12 cellular contexts compared by ENCODE assay signal in genomic region chrX:13007519-13008188, GRCh38. TPM values are rescaled to one million over a fixed set of nuclear protein-coding genes. Genes with fewer than 3 reads are reported as not detected.
DNase-seq lines count a peak whose midpoint lies in the region; ATAC-seq and TF ChIP-seq lines count a peak whose summit lies in the region.
"Had no signal": no experiment of that assay in that cellular context is flagged by ENCODE, and none has a peak within 500 bp of the region (broad histone marks: within the 10 kb centered on the region; RNA-seq: fewer than 3 reads in every experiment).

No MANE protein-coding gene starts in this region.

- H3K27me3 ChIP-seq in mucosa of rectum (ENCODE audit: control insufficient read depth in 2 of 2, insufficient read depth in 2 of 2, low read length in 2 of 2) (no peaks in the 10 kb centered on the region), endodermal cell (ENCODE audit: control insufficient read depth, insufficient read depth, low read length, poor library complexity, severe bottlenecking) (no peaks in the 10 kb centered on the region)

- WGBS in endodermal cell (ENCODE audit: insufficient coverage in 1 of 2, insufficient read length in 1 of 2), 2 experiments = 97% methylated on average over 2 of the region's 2 CpGs; no CpG with 5 or more reads in 1 of the 2 experiments

- peak overlapping the region; percentile 31 to 39 for H3K27ac ChIP-seq in mucosa of rectum (ENCODE audit: low read depth in 2 of 2, low read length in 2 of 2)
- H3K27ac ChIP-seq in endodermal cell (ENCODE audit: low read depth, low read length) = no peak overlapping the region

- H3K4me1 Mint-ChIP-seq in activated T-helper 2 cell treated with anti-CD3 and anti-CD28 coated beads, Interferon-gamma antibody, Interleukin-2, Interleukin-4, amounts not matched to agents 10 μg/mL and 5 μg/mL and 100 μg/mL, durations not matched to agents 14 hours and 24 hours and 36 hours (ENCODE audit: low read depth) = peaks cover 54% of the 10 kb centered on the region
- H3K4me1 Mint-ChIP-seq in progenitor cell of endocrine pancreas (ENCODE audit: low read depth) = peaks cover 6% of the 10 kb centered on the region
- H3K4me1 Mint-ChIP-seq in endodermal cell = peaks cover 8% of the 10 kb centered on the region

- intact Hi-C loops in activated T-helper 2 cell treated with anti-CD3 and anti-CD28 coated beads, Interferon-gamma antibody, Interleukin-2, Interleukin-4, amounts not matched to agents 10 μg/mL and 5 μg/mL and 100 μg/mL, durations not matched to agents 14 hours and 24 hours and 36 hours (cut with micrococcal nuclease) = loop anchor here (10.0 kb wide), 1 partner anchor 367 kb away; no protein-coding TSS in a partner anchor

- no peaks in the 10 kb centered on the region for H3K36me3 Mint-ChIP-seq in activated T-helper 2 cell treated with anti-CD3 and anti-CD28 coated beads, Interferon-gamma antibody, Interleukin-2, Interleukin-4, amounts not matched to agents 10 μg/mL and 5 μg/mL and 100 μg/mL, durations not matched to agents 14 hours and 24 hours and 36 hours (ENCODE audit: low read depth)
- H3K36me3 Mint-ChIP-seq in progenitor cell of endocrine pancreas (ENCODE audit: insufficient read depth) (no peaks in the 10 kb centered on the region), endodermal cell (ENCODE audit: low read depth) (no peaks in the 10 kb centered on the region)

- no peaks in the 10 kb centered on the region for H3K36me3 ChIP-seq in mucosa of rectum (ENCODE audit: control insufficient read depth in 2 of 2, insufficient read depth in 2 of 2, low read length in 2 of 2)
- no peaks in the 10 kb centered on the region for H3K36me3 ChIP-seq in endodermal cell (ENCODE audit: control insufficient read depth, insufficient read depth, low read length)

- no peaks in the 10 kb centered on the region for H3K27me3 Mint-ChIP-seq in activated T-helper 2 cell treated with anti-CD3 and anti-CD28 coated beads, Interferon-gamma antibody, Interleukin-2, Interleukin-4, amounts not matched to agents 10 μg/mL and 5 μg/mL and 100 μg/mL, durations not matched to agents 14 hours and 24 hours and 36 hours (ENCODE audit: low read depth)
- H3K27me3 Mint-ChIP-seq in progenitor cell of endocrine pancreas = no peaks in the 10 kb centered on the region
- H3K27me3 Mint-ChIP-seq in endodermal cell (ENCODE audit: insufficient read depth) = no peaks in the 10 kb centered on the region

- TF ChIP-seq CTCF in progenitor cell of endocrine pancreas (IDR thresholded peaks at IDR 0.05; ENCODE audit: unreplicated experiment) (no peak), endodermal cell (conservative IDR thresholded peaks at IDR 0.05) (no peak)

- H3K4me1 ChIP-seq in mucosa of rectum (ENCODE audit: control insufficient read depth in 2 of 2, insufficient read depth in 2 of 2, low read length in 2 of 2) (peaks cover 12 to 15% of the 10 kb centered on the region in 2 donors), endodermal cell (ENCODE audit: control insufficient read depth, insufficient read depth, low read length) (no peaks in the 10 kb centered on the region)

- H3K9ac ChIP-seq in mucosa of rectum (ENCODE audit: low read depth in 1 of 2, low read length in 2 of 2) = no peak overlapping the region
- no peak overlapping the region for H3K9ac ChIP-seq in endodermal cell (ENCODE audit: extremely low read depth, low read length, poor library complexity, severe bottlenecking)

- ATAC-seq in HG02885 (IDR thresholded peaks at IDR 0.05; ENCODE audit: poor library complexity, unreplicated experiment) = peak; percentile 9

- DNase-seq in ELR (ENCODE audit: low read depth) (peak; percentile 9), SW480 (ENCODE audit: low spot score) (no peak), DMS153 treated with DMSO at 0.1 percent for 48 hours (lab: John Stamatoyannopoulos, UW; ENCODE audit: unreplicated experiment) (no peak), progenitor cell of endocrine pancreas (ENCODE audit: low spot score, unreplicated experiment) (no peak), endodermal cell (no peak)
- no peak for DNase-seq in activated T-helper 2 cell treated with anti-CD3 and anti-CD28 coated beads, Interferon-gamma antibody, Interleukin-2, Interleukin-4, amounts not matched to agents 10 μg/mL and 5 μg/mL and 100 μg/mL, durations not matched to agents 14 hours and 24 hours and 36 hours (ENCODE audit: low spot score)
- DNase-seq: activated CD8-positive, alpha-beta memory T cell treated with anti-CD3 and anti-CD28 coated beads, Interleukin-2, amount 50 U/mL, for 4 hours; NCI-H524 treated with DMSO at 0.1 percent for 48 hours had no signal

- H3K9me3 Mint-ChIP-seq in activated T-helper 2 cell treated with anti-CD3 and anti-CD28 coated beads, Interferon-gamma antibody, Interleukin-2, Interleukin-4, amounts not matched to agents 10 μg/mL and 5 μg/mL and 100 μg/mL, durations not matched to agents 14 hours and 24 hours and 36 hours = no peaks in the 10 kb centered on the region
- H3K9me3 Mint-ChIP-seq in progenitor cell of endocrine pancreas (ENCODE audit: low read depth) (peaks cover 8% of the 10 kb centered on the region), endodermal cell (peaks cover 48% of the 10 kb centered on the region)

- no peaks in the 10 kb centered on the region for H3K9me3 ChIP-seq in mucosa of rectum (ENCODE audit: control insufficient read depth in 2 of 2, low read length in 2 of 2)
- no peaks in the 10 kb centered on the region for H3K9me3 ChIP-seq in endodermal cell (ENCODE audit: control insufficient read depth, low read length)

- peak overlapping the region; percentile 63 for H3K27ac Mint-ChIP-seq in activated T-helper 2 cell treated with anti-CD3 and anti-CD28 coated beads, Interferon-gamma antibody, Interleukin-2, Interleukin-4, amounts not matched to agents 10 μg/mL and 5 μg/mL and 100 μg/mL, durations not matched to agents 14 hours and 24 hours and 36 hours
- H3K27ac Mint-ChIP-seq in progenitor cell of endocrine pancreas (no peak overlapping the region), endodermal cell (no peak overlapping the region)

- no peak overlapping the region for H3K4me3 ChIP-seq in mucosa of rectum (ENCODE audit: low read length in 2 of 2)
- no peak overlapping the region for H3K4me3 ChIP-seq in endodermal cell (ENCODE audit: low read length)

- H3K4me3 Mint-ChIP-seq in activated T-helper 2 cell treated with anti-CD3 and anti-CD28 coated beads, Interferon-gamma antibody, Interleukin-2, Interleukin-4, amounts not matched to agents 10 μg/mL and 5 μg/mL and 100 μg/mL, durations not matched to agents 14 hours and 24 hours and 36 hours (ENCODE audit: low read depth) = no peak overlapping the region
- H3K4me3 Mint-ChIP-seq in progenitor cell of endocrine pancreas (ENCODE audit: low read depth) = no peak overlapping the region
- no peak overlapping the region for H3K4me3 Mint-ChIP-seq in endodermal cell

RNA-seq across cellular contexts. Expression of gene TMSB4X, which starts 32.7 kb away (rescaled TPM):
- total RNA-seq in activated T-helper 2 cell treated with anti-CD3 and anti-CD28 coated beads, Interferon-gamma antibody, Interleukin-2, Interleukin-4, amounts not matched to agents 10 μg/mL and 5 μg/mL and 100 μg/mL, durations not matched to agents 14 hours and 24 hours and 36 hours = 7,759 and 7,983 TPM in 2 replicates
- total RNA-seq in progenitor cell of endocrine pancreas = 1,699 and 1,780 TPM in 2 replicates
- 1,000 to 10,000 TPM; 1,539 to 2,456 TPM for total RNA-seq in endodermal cell
- polyA plus RNA-seq in endodermal cell (2013, experiment 1 of 2) = 2,887 TPM
- 3,134 TPM for polyA plus RNA-seq in endodermal cell (2013, experiment 2 of 2)

RNA-seq across cellular contexts. Expression of gene FAM9C, which starts 36.8 kb away (rescaled TPM):
- not detected in 2 replicates for total RNA-seq in activated T-helper 2 cell treated with anti-CD3 and anti-CD28 coated beads, Interferon-gamma antibody, Interleukin-2, Interleukin-4, amounts not matched to agents 10 μg/mL and 5 μg/mL and 100 μg/mL, durations not matched to agents 14 hours and 24 hours and 36 hours
- total RNA-seq in progenitor cell of endocrine pancreas (not detected in 2 replicates), endodermal cell (not detected)
- not detected for polyA plus RNA-seq in endodermal cell (2013, experiment 1 of 2)
- polyA plus RNA-seq in endodermal cell (2013, experiment 2 of 2) = not detected
- total RNA-seq: epithelial cell of proximal tubule had no signal
- polyA plus RNA-seq: neural cell had no signal
